In the genomic region with DNA sequence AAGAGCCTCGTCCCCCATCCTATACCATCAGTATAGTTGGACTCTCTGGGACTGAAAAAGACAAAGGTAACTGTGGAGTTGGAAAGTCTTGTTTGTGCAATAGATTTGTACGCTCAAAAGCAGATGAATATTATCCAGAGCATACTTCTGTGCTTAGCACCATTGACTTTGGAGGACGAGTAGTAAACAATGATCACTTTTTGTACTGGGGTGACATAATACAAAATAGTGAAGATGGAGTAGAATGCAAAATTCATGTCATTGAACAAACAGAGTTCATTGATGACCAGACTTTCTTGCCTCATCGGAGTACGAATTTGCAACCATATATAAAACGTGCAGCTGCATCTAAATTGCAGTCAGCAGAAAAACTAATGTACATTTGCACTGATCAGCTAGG, we compare ENCODE assay signal across 22 cellular contexts.
"Had no signal": no experiment of that assay in that cellular context is flagged by ENCODE, and none has a peak within 500 bp of the region (broad histone marks: within the 10 kb centered on the region; RNA-seq: fewer than 3 reads in every experiment).

No MANE protein-coding gene starts in this region.

- ATAC-seq: activated T-cell treated with anti-CD3 and anti-CD28 coated beads, Interleukin-2, amount 50 U/mL, for 4 hours; heart right ventricle; left lobe of liver; lower lobe of right lung; naive thymus-derived CD4-positive, alpha-beta T cell had no signal

- H3K27me3 ChIP-seq: adrenal gland, breast epithelium, heart right ventricle, sigmoid colon, tibial artery had no signal

- H3K4me3 ChIP-seq: adrenal gland, breast epithelium, coronary artery, heart right ventricle, lower lobe of right lung, sigmoid colon, smooth muscle cell, tibial artery had no signal

- H3K36me3 ChIP-seq: breast epithelium had no signal

- DNase-seq: activated CD4-positive, alpha-beta T cell treated with anti-CD3 and anti-CD28 coated beads for 1 hour; activated CD8-positive, alpha-beta memory T cell treated with anti-CD3 and anti-CD28 coated beads, Interleukin-2, amount 50 U/mL, for 48 hours; activated naive CD4-positive, alpha-beta T cell; activated T-cell treated with anti-CD3 and anti-CD28 coated beads, Interleukin-2, amount 50 U/mL, for 4 hours; adrenal gland; endodermal cell; heart right ventricle; kidney; lower lobe of right lung; naive thymus-derived CD4-positive, alpha-beta T cell; occipital lobe; posterior cingulate gyrus; sigmoid colon; stimulated activated CD4-positive, alpha-beta T cell treated with anti-CD3 and anti-CD28 coated beads, Interleukin-2, amount 100 ng/mL, for 48 hours; stimulated activated naive CD4-positive, alpha-beta T cell; T-helper 9 cell; tibial artery had no signal

- H3K4me2 ChIP-seq: smooth muscle cell had no signal

- H3K9me3 ChIP-seq: adrenal gland, breast epithelium, heart right ventricle, lower lobe of right lung, sigmoid colon, tibial artery had no signal

- H3K27ac ChIP-seq: adrenal gland, breast epithelium, coronary artery, epithelial cell of prostate, heart right ventricle, lower lobe of right lung, sigmoid colon, tibial artery had no signal
